ENCODE assay signal across 20 cellular contexts in the genomic region with DNA sequence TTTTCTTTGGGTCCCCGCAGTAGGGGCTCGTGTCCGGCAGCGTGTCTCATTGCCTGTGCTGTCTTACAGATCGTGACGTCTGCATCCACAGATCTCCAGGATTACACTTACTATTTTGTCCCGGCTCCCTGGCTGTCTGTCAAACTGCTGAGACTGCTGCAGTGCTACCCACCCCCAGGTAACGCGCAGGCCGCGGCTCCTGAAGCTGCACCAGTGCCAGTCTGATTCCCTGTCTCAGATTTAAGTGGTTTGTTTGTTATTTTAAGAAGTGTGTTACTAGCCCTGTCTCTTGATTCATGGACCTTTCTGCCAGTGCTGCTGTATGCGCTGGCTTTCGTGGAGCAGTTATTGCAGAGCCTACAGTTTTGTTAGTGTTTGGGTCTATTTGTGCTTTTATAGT. TPM values are rescaled to one million over a fixed set of nuclear protein-coding genes. Genes with fewer than 3 reads are reported as not detected.
"Had no signal": no experiment of that assay in that cellular context is flagged by ENCODE, and none has a peak within 500 bp of the region (broad histone marks: within the 10 kb centered on the region; RNA-seq: fewer than 3 reads in every experiment).

No MANE protein-coding gene starts in this region.

- H3K27ac ChIP-seq: KMS-11, Peyer's patch, RWPE1 had no signal

- H3K27me3 Mint-ChIP-seq: activated CD4-positive, alpha-beta memory T cell treated with anti-CD3 and anti-CD28 coated beads for 36 hours; activated CD4-positive, alpha-beta T cell treated with anti-CD3 and anti-CD28 coated beads, Interleukin-2, amount 10 ng/mL, durations not matched to agents 7 days and 5 days; activated naive CD8-positive, alpha-beta T cell treated with anti-CD3 and anti-CD28 coated beads for 36 hours; T-helper 17 cell had no signal

- H3K4me1 Mint-ChIP-seq: activated CD4-positive, alpha-beta T cell treated with anti-CD3 and anti-CD28 coated beads, Interleukin-2, amount 10 ng/mL, durations not matched to agents 7 days and 5 days; activated naive CD8-positive, alpha-beta T cell treated with anti-CD3 and anti-CD28 coated beads for 36 hours; T-helper 17 cell had no signal

- H3K4me3 Mint-ChIP-seq: activated CD4-positive, alpha-beta memory T cell treated with anti-CD3 and anti-CD28 coated beads for 36 hours; activated CD4-positive, alpha-beta T cell treated with anti-CD3 and anti-CD28 coated beads, Interleukin-2, amount 10 ng/mL, durations not matched to agents 7 days and 5 days; activated naive CD8-positive, alpha-beta T cell treated with anti-CD3 and anti-CD28 coated beads for 36 hours; activated T-cell treated with anti-CD3 and anti-CD28 coated beads, Interleukin-2, amount 50 U/mL, for 4 hours; T-helper 17 cell had no signal

- H3K27ac Mint-ChIP-seq: activated CD4-positive, alpha-beta memory T cell treated with anti-CD3 and anti-CD28 coated beads for 36 hours; activated CD4-positive, alpha-beta T cell treated with anti-CD3 and anti-CD28 coated beads, Interleukin-2, amount 10 ng/mL, durations not matched to agents 7 days and 5 days; activated naive CD8-positive, alpha-beta T cell treated with anti-CD3 and anti-CD28 coated beads for 36 hours; T-helper 17 cell had no signal

- ATAC-seq: activated T-cell treated with anti-CD3 and anti-CD28 coated beads, Interleukin-2, amount 50 U/mL, for 4 hours; T-helper 17 cell had no signal

- H3K4me3 ChIP-seq: Peyer's patch had no signal

- H3K9me3 ChIP-seq: Peyer's patch had no signal

- H3K9me3 Mint-ChIP-seq: activated CD4-positive, alpha-beta memory T cell treated with anti-CD3 and anti-CD28 coated beads for 36 hours; activated CD4-positive, alpha-beta T cell treated with anti-CD3 and anti-CD28 coated beads, Interleukin-2, amount 10 ng/mL, durations not matched to agents 7 days and 5 days; activated naive CD8-positive, alpha-beta T cell treated with anti-CD3 and anti-CD28 coated beads for 36 hours; activated T-cell treated with anti-CD3 and anti-CD28 coated beads, Interleukin-2, amount 50 U/mL, for 4 hours had no signal

- DNase-seq: activated CD4-positive, alpha-beta memory T cell treated with anti-CD3 and anti-CD28 coated beads for 36 hours; activated CD4-positive, alpha-beta T cell treated with anti-CD3 and anti-CD28 coated beads, Interleukin-2, amount 10 ng/mL, durations not matched to agents 7 days and 5 days; activated CD4-positive, CD25-positive, alpha-beta regulatory T cell; activated CD8-positive, alpha-beta memory T cell treated with anti-CD3 and anti-CD28 coated beads for 24 hours; activated effector memory CD4-positive, alpha-beta T cell treated with anti-CD3 and anti-CD28 coated beads, Interleukin-2, amount 50 U/mL, for 16 hours; activated naive CD4-positive, alpha-beta T cell treated with Interleukin-2 at 50 U/mL for 16 hours; activated naive CD8-positive, alpha-beta T cell treated with anti-CD3 and anti-CD28 coated beads for 36 hours; activated T-cell treated with anti-CD3 and anti-CD28 coated beads, Interleukin-2, amount 50 U/mL, for 4 hours; NCI-H1092; NCI-H2029 treated with DMSO at 0.1 percent for 48 hours; NCI-H446; NCI-H524; Peyer's patch; SHP77; T-helper 17 cell; T-helper 9 cell had no signal

- H3K4me1 ChIP-seq: Peyer's patch had no signal

- H3K27me3 ChIP-seq: Peyer's patch had no signal

RNA-seq across cellular contexts. Expression of a gene that starts 51.9 kb away (rescaled TPM):
- total RNA-seq: activated CD4-positive, alpha-beta memory T cell treated with anti-CD3 and anti-CD28 coated beads for 36 hours; activated CD4-positive, alpha-beta T cell treated with anti-CD3 and anti-CD28 coated beads, Interleukin-2, amount 10 ng/mL, durations not matched to agents 7 days and 5 days; activated naive CD8-positive, alpha-beta T cell treated with anti-CD3 and anti-CD28 coated beads for 36 hours; MCF 10A; Peyer's patch; SK-MEL-5; T-helper 17 cell had no signal
